Comparison of ENCODE assay signal across 16 cellular contexts in the genomic region with DNA sequence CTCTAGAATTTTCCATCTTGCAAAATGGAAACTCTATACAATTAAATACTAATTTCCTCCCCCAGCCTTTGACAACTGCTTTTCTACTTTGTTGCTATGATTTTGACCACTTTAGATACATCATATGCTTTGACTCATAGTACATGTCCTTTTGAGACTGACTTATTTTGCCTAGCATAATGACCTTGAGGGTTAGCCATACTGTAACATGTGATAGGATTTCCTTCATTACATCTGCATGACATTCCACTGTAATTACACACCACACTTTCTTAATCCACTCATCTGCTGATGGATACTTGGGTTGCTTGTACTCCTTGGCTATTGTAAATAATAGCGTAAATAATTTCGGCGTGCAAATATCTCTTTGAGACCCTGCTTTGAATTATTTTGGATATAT.
A peak's percentile ranks its signal among the peaks of the same experiment; 100 is the strongest.
DNase-seq lines count a peak whose midpoint lies in the region; ATAC-seq lines count a peak whose summit lies in the region.
"Had no signal": no experiment of that assay in that cellular context is flagged by ENCODE, and none has a peak within 500 bp of the region (broad histone marks: within the 10 kb centered on the region; RNA-seq: fewer than 3 reads in every experiment).

No MANE protein-coding gene starts in this region.

- peak overlapping the region; percentile 4 for H3K27ac Mint-ChIP-seq in memory B cell
- no peak overlapping the region for H3K27ac Mint-ChIP-seq in activated naive CD4-positive, alpha-beta T cell treated with anti-CD3 and anti-CD28 coated beads for 36 hours
- H3K27ac Mint-ChIP-seq: activated CD4-positive, alpha-beta T cell treated with anti-CD3 and anti-CD28 coated beads, Interleukin-2, amount 10 ng/mL, durations not matched to agents 24 days and 14 days had no signal

- intact Hi-C loops in activated naive CD4-positive, alpha-beta T cell treated with anti-CD3 and anti-CD28 coated beads for 36 hours (cut with micrococcal nuclease), result no loop called here

- peaks cover 12% of the 10 kb centered on the region for H3K36me3 Mint-ChIP-seq in memory B cell
- H3K36me3 Mint-ChIP-seq in activated naive CD4-positive, alpha-beta T cell treated with anti-CD3 and anti-CD28 coated beads for 36 hours (ENCODE audit: low read depth), result no peaks in the 10 kb centered on the region

- DNase-seq in AG08395 (ENCODE audit: low spot score) (peak; percentile 45), LHCN-M2 (ENCODE audit: low read depth) (peak; percentile 88), dermis blood vessel endothelial cell (peak; percentile 72), memory B cell (ENCODE audit: low spot score in 2 of 2) (no peak), amniotic stem cell (lab: John Stamatoyannopoulos, UW) (no peak), OCI-M1 (lab: John Stamatoyannopoulos, UW) (no peak)
- DNase-seq in activated naive CD4-positive, alpha-beta T cell treated with anti-CD3 and anti-CD28 coated beads for 36 hours, result no peak
- DNase-seq: activated CD4-positive, alpha-beta T cell treated with anti-CD3 and anti-CD28 coated beads, Interleukin-2, amount 10 ng/mL, durations not matched to agents 24 days and 14 days; activated T-cell treated with anti-CD3 and anti-CD28 coated beads, Interleukin-2, amount 50 U/mL, for 1 hour; AML-193; left cardiac atrium; SIG-M5; stimulated activated CD4-positive, alpha-beta T cell treated with anti-CD3 and anti-CD28 coated beads, Interleukin-12 subunit alpha, Interleukin-12 subunit beta, amount 100 ng/mL, for 4 hours; stomach; T-helper 9 cell had no signal

- H3K4me3 Mint-ChIP-seq in memory B cell, result no peak overlapping the region
- H3K4me3 Mint-ChIP-seq in activated naive CD4-positive, alpha-beta T cell treated with anti-CD3 and anti-CD28 coated beads for 36 hours, result no peak overlapping the region
- H3K4me3 Mint-ChIP-seq: activated CD4-positive, alpha-beta T cell treated with anti-CD3 and anti-CD28 coated beads, Interleukin-2, amount 10 ng/mL, durations not matched to agents 24 days and 14 days had no signal

- CTCF ChIA-PET in activated naive CD4-positive, alpha-beta T cell treated with anti-CD3 and anti-CD28 coated beads for 36 hours (lab: Charles Lee), result no interaction called here

- H3K9me3 Mint-ChIP-seq in memory B cell, result peaks cover 1% of the 10 kb centered on the region
- no peaks in the 10 kb centered on the region for H3K9me3 Mint-ChIP-seq in activated naive CD4-positive, alpha-beta T cell treated with anti-CD3 and anti-CD28 coated beads for 36 hours
- H3K9me3 Mint-ChIP-seq: activated CD4-positive, alpha-beta T cell treated with anti-CD3 and anti-CD28 coated beads, Interleukin-2, amount 10 ng/mL, durations not matched to agents 24 days and 14 days had no signal

- H3K4me1 Mint-ChIP-seq in memory B cell, result peaks cover 18% of the 10 kb centered on the region
- peaks cover 9% of the 10 kb centered on the region for H3K4me1 Mint-ChIP-seq in activated naive CD4-positive, alpha-beta T cell treated with anti-CD3 and anti-CD28 coated beads for 36 hours (ENCODE audit: low read depth)
- H3K4me1 Mint-ChIP-seq: activated CD4-positive, alpha-beta T cell treated with anti-CD3 and anti-CD28 coated beads, Interleukin-2, amount 10 ng/mL, durations not matched to agents 24 days and 14 days had no signal

- H3K27me3 Mint-ChIP-seq in memory B cell, result no peaks in the 10 kb centered on the region
- peaks cover 3% of the 10 kb centered on the region for H3K27me3 Mint-ChIP-seq in activated naive CD4-positive, alpha-beta T cell treated with anti-CD3 and anti-CD28 coated beads for 36 hours (ENCODE audit: low read depth)

- no peak for ATAC-seq in memory B cell (ENCODE audit: low read depth)
- no peak for ATAC-seq in HG02623 (IDR thresholded peaks at IDR 0.05; ENCODE audit: unreplicated experiment)

Comparison
In these comparisons a context has a peak if more than half of its experiments do, and no peak if none do; other contexts are left out.
1. DNase-seq: peak in AG08395 (single experiment), LHCN-M2 (single experiment) and dermis blood vessel endothelial cell (single experiment); none in memory B cell (0 of 2), amniotic stem cell (single experiment), activated naive CD4-positive, alpha-beta T cell treated with anti-CD3 and anti-CD28 coated beads for 36 hours (single experiment) and OCI-M1 (single experiment).